Comparison of ENCODE assay signal across 7 cellular contexts in genomic region chr2:46915281-46915810, GRCh38. TPM values are rescaled to one million over a fixed set of nuclear protein-coding genes. Genes with fewer than 3 reads are reported as not detected.
A peak's percentile ranks its signal among the peaks of the same experiment; 100 is the strongest.
DNase-seq lines count a peak whose midpoint lies in the region; ATAC-seq lines count a peak whose summit lies in the region.

Gene MCFD2, minus strand, starts transcription at chr2:46915806. Its CDS starts 6,635 bp downstream, at chr2:46909171.

- peaks cover 0 to 13% (median 0%) of the 10 kb centered on the region in 3 experiments for H3K36me3 ChIP-seq in naive thymus-derived CD4-positive, alpha-beta T cell (ENCODE audit: control insufficient read depth in 2 of 3, insufficient read depth in 3 of 3, low read length in 3 of 3)

- H3K27me3 ChIP-seq in naive thymus-derived CD4-positive, alpha-beta T cell (ENCODE audit: control insufficient read depth in 2 of 2, insufficient read depth in 2 of 2, low read length in 2 of 2): no peaks in the 10 kb centered on the region

- intact Hi-C loops in naive thymus-derived CD4-positive, alpha-beta T cell (cut with micrococcal nuclease): loop anchor here (10.0 kb wide), 4 partner anchors 489 to 989 kb away; partner anchors contain the start of genes FBXO11 (in 2 of the 2), MSH2 (in 1 of the 2) and MSH6 (in 1 of the 2)

- peak; percentile 14 for ATAC-seq in GM19023 (IDR thresholded peaks at IDR 0.05; ENCODE audit: unreplicated experiment)
- ATAC-seq in HG03045 (IDR thresholded peaks at IDR 0.05; ENCODE audit: unreplicated experiment): peak; percentile 27
- ATAC-seq in esophagus mucosa: peak; percentile 24
- no peak for ATAC-seq in naive thymus-derived CD4-positive, alpha-beta T cell

- H3K9me3 ChIP-seq in naive thymus-derived CD4-positive, alpha-beta T cell (ENCODE audit: control insufficient read depth in 2 of 3, low read length in 3 of 3): no peaks in the 10 kb centered on the region

- peaks cover 22 to 26% of the 10 kb centered on the region in 2 donors for H3K4me1 ChIP-seq in naive thymus-derived CD4-positive, alpha-beta T cell (ENCODE audit: control insufficient read depth in 2 of 2, insufficient read depth in 2 of 2, low read length in 2 of 2)

- CTCF ChIA-PET in naive thymus-derived CD4-positive, alpha-beta T cell (lab: Charles Lee): interaction anchor here (1.1 to 1.3 kb wide), 3 partner anchors 20 to 65 kb away, joined by 3 read pairs; no protein-coding TSS in a partner anchor

- no peak for DNase-seq in T-helper 2 cell treated with Interferon-gamma antibody and Interleukin-4, amounts not matched to agents 5 μg/mL and 100 μg/mL, for 36 hours (ENCODE audit: low spot score)
- peak in 1 of 9 donors; percentile 69 for DNase-seq in naive thymus-derived CD4-positive, alpha-beta T cell
- DNase-seq in islet precursor cell (no peak), NCI-H774 (lab: John Stamatoyannopoulos, UW) (no peak)

- H3K9me3 Mint-ChIP-seq in T-helper 2 cell treated with Interferon-gamma antibody and Interleukin-4, amounts not matched to agents 5 μg/mL and 100 μg/mL, for 36 hours: no peaks in the 10 kb centered on the region
- H3K9me3 Mint-ChIP-seq in naive thymus-derived CD4-positive, alpha-beta T cell: no peaks in the 10 kb centered on the region

- no peaks in the 10 kb centered on the region for H3K27me3 Mint-ChIP-seq in T-helper 2 cell treated with Interferon-gamma antibody and Interleukin-4, amounts not matched to agents 5 μg/mL and 100 μg/mL, for 36 hours (ENCODE audit: low read depth)
- H3K27me3 Mint-ChIP-seq in naive thymus-derived CD4-positive, alpha-beta T cell: no peaks in the 10 kb centered on the region

- peak within 1 kb of the TSS; percentile 83 for H3K27ac Mint-ChIP-seq in T-helper 2 cell treated with Interferon-gamma antibody and Interleukin-4, amounts not matched to agents 5 μg/mL and 100 μg/mL, for 36 hours
- H3K27ac Mint-ChIP-seq in naive thymus-derived CD4-positive, alpha-beta T cell: peak within 1 kb of the TSS; percentile 80 to 97 (median 92)

- H3K4me1 Mint-ChIP-seq in T-helper 2 cell treated with Interferon-gamma antibody and Interleukin-4, amounts not matched to agents 5 μg/mL and 100 μg/mL, for 36 hours (ENCODE audit: low read depth): peaks cover 36% of the 10 kb centered on the region
- H3K4me1 Mint-ChIP-seq in naive thymus-derived CD4-positive, alpha-beta T cell: peaks cover 34 to 67% (median 52%) of the 10 kb centered on the region in 7 donors

- POLR2A ChIA-PET in naive thymus-derived CD4-positive, alpha-beta T cell (lab: Charles Lee): interaction anchor here (1.8 kb wide), 1 partner anchor 70 kb away, joined by 5 read pairs; no protein-coding TSS in a partner anchor

- H3K4me3 ChIP-seq in naive thymus-derived CD4-positive, alpha-beta T cell (ENCODE audit: low read length): peak within 1 kb of the TSS; percentile 94

- peaks cover 21% of the 10 kb centered on the region for H3K36me3 Mint-ChIP-seq in T-helper 2 cell treated with Interferon-gamma antibody and Interleukin-4, amounts not matched to agents 5 μg/mL and 100 μg/mL, for 36 hours (ENCODE audit: low read depth)
- H3K36me3 Mint-ChIP-seq in naive thymus-derived CD4-positive, alpha-beta T cell: peaks cover 0 to 11% (median 4%) of the 10 kb centered on the region in 5 donors

- H3K4me3 Mint-ChIP-seq in T-helper 2 cell treated with Interferon-gamma antibody and Interleukin-4, amounts not matched to agents 5 μg/mL and 100 μg/mL, for 36 hours: peak within 1 kb of the TSS; percentile 95
- peak within 1 kb of the TSS; percentile 86 to 98 (median 93) for H3K4me3 Mint-ChIP-seq in naive thymus-derived CD4-positive, alpha-beta T cell

- peak within 1 kb of the TSS; percentile 98 for H3K27ac ChIP-seq in naive thymus-derived CD4-positive, alpha-beta T cell (ENCODE audit: low read depth, low read length)

RNA-seq across cellular contexts. Expression of gene MCFD2, which starts in this region (rescaled TPM):
- total RNA-seq in esophagus mucosa: 53.3 TPM
- total RNA-seq in naive thymus-derived CD4-positive, alpha-beta T cell: 10 to 100 TPM; 28.4 to 50.4 (median 47.6) TPM
- polyA plus RNA-seq in naive thymus-derived CD4-positive, alpha-beta T cell: 10 to 100 TPM; 28.8 to 32.2 TPM
